ENCODE assay signal across 9 cellular contexts in the genomic region with DNA sequence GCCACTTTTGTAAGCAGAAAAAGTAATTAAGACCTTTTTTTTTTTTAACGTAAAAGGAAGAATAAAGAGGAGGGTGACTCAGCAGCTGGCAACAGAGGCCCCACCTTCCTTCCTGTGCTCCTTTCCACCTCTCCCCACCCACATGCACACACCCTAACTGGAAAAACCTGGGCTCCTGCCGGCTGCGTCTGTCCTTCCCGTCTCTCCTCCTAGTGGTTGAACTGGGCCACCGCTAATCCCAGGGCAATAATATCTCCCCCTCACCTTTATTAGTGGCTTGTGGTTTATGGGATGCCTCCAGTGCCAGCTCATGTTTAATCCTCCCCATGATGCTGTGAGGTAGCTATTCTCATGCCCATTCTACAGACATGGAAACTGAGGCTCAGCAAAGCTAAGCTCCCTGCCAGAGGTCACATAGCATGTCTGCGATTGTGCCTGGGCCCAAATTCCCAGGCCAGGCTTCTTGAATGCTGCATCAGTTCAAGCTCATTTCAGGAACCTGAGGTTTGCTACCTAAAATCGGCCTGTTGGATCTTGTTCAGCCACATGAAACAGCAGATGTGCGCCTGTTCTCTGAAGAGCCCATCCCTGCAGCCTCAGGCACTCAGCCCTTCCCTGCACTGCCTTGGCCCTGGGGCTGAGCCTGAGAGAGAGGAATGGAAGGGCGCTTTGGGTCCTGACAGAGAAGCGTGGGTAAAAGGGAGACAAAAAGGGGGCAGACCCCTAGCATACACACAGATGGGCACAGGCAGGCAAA.
DNase-seq lines count a peak whose midpoint lies in the region; ATAC-seq and TF ChIP-seq lines count a peak whose summit lies in the region.
"Had no signal": no experiment of that assay in that cellular context is flagged by ENCODE, and none has a peak within 500 bp of the region (broad histone marks: within the 10 kb centered on the region; RNA-seq: fewer than 3 reads in every experiment).

No MANE protein-coding gene starts in this region.

- H3K4me1 Mint-ChIP-seq in activated T-helper 17 cell treated with anti-CD3 and anti-CD28 coated beads, Interleukin-2, amount 50 U/mL, for 72 hours = peaks cover 20% of the 10 kb centered on the region

- H3K27me3 ChIP-seq in IMR-90 (ENCODE audit: control insufficient read depth, insufficient read depth, low read length) (no peaks in the 10 kb centered on the region), lower lobe of right lung (ENCODE audit: low read depth) (no peaks in the 10 kb centered on the region), tibial nerve (no peaks in the 10 kb centered on the region)

- no peaks in the 10 kb centered on the region for H3K9me3 Mint-ChIP-seq in activated T-helper 17 cell treated with anti-CD3 and anti-CD28 coated beads, Interleukin-2, amount 50 U/mL, for 72 hours

- POLR2A ChIA-PET in IMR-90 (lab: Charles Lee; ENCODE audit: unreplicated experiment) = interaction anchor here (0.6 kb wide), 1 partner anchor 9 kb away, joined by 3 read pairs; no protein-coding TSS in a partner anchor

- no peaks in the 10 kb centered on the region for H3K9me3 ChIP-seq in IMR-90 (ENCODE audit: control insufficient read depth, insufficient read depth, low read length)
- H3K9me3 ChIP-seq in lower lobe of right lung = no peaks in the 10 kb centered on the region
- H3K9me3 ChIP-seq in tibial nerve = no peaks in the 10 kb centered on the region
- H3K9me3 ChIP-seq: thoracic aorta had no signal

- H3K18ac ChIP-seq in IMR-90 (ENCODE audit: low read depth, low read length) = no peak overlapping the region

- no peak for TF ChIP-seq POLR2A in IMR-90 (IDR thresholded peaks at IDR 0.05; ENCODE audit: low read depth, low read length)
- TF ChIP-seq POLR2A in tibial nerve (IDR thresholded peaks at IDR 0.05) = no peak

- TF ChIP-seq EP300 in tibial nerve (IDR thresholded peaks at IDR 0.05) = no peak

- CTCF ChIA-PET in IMR-90 (lab: Yijun Ruan, JAX) = interaction anchor here (0.6 to 1.4 kb wide), 6 partner anchors 16 to 178 kb away, joined by 3 to 4 read pairs (median 4); no protein-coding TSS in a partner anchor

- H3K4me2 ChIP-seq in IMR-90 (ENCODE audit: low read depth, low read length) = no peak overlapping the region

- no peak overlapping the region for H2BK5ac ChIP-seq in IMR-90 (ENCODE audit: low read depth, low read length, poor library complexity, severe bottlenecking)

- in situ Hi-C loops in IMR-90 (cut with MboI; ENCODE audit: low sequenced_read_pairs) = loop anchor here (5.0 kb wide), 1 partner anchor 122 kb away; no protein-coding TSS in a partner anchor

- no peak for ATAC-seq in IMR-90 (ENCODE audit: low read depth)
- peak; percentile 46 for ATAC-seq in activated T-helper 17 cell treated with anti-CD3 and anti-CD28 coated beads, Interleukin-2, amount 50 U/mL, for 72 hours (replicated peaks)
- ATAC-seq in lower lobe of right lung = peak; percentile 50 to 61
- no peak for ATAC-seq in HG02763 (IDR thresholded peaks at IDR 0.05; ENCODE audit: unreplicated experiment)
- ATAC-seq in HG03045 (IDR thresholded peaks at IDR 0.05; ENCODE audit: unreplicated experiment) = no peak

- intact Hi-C loops in IMR-90 (cut with micrococcal nuclease) (no loop called here), lower lobe of right lung (cut with DNase I) (loop anchor here (5.0 kb wide), 1 partner anchor 122 kb away; no protein-coding TSS in a partner anchor)

- dilution Hi-C loops in IMR-90 (cut with HindIII; ENCODE audit: low sequenced_read_pairs, unreplicated experiment) = no loop called here

- H3K36me3 Mint-ChIP-seq in activated T-helper 17 cell treated with anti-CD3 and anti-CD28 coated beads, Interleukin-2, amount 50 U/mL, for 72 hours (ENCODE audit: low read depth) = no peaks in the 10 kb centered on the region

- H3K23ac ChIP-seq in IMR-90 (ENCODE audit: low read depth, low read length) = no peak overlapping the region

- H2BK120ac ChIP-seq in IMR-90 (ENCODE audit: low read depth, low read length) = peak overlapping the region; percentile 64

- no CpG with 5 or more reads among the region's 10 CpGs for WGBS in IMR-90 (ENCODE audit: extremely low coverage in 2 of 2, insufficient read length in 1 of 2), 2 experiments
- 67% methylated on average over 10 of the region's 10 CpGs for WGBS in tibial nerve, 2 donors

- peak overlapping the region; percentile 84 for H3K27ac Mint-ChIP-seq in activated T-helper 17 cell treated with anti-CD3 and anti-CD28 coated beads, Interleukin-2, amount 50 U/mL, for 72 hours

- 0 out of 4 replicates have a peak overlapping the region, but pooled peaks of 1 of the 2 experiments have one; percentile 24 for H4K8ac ChIP-seq in IMR-90 (ENCODE audit: low read depth in 2 of 2, low read length in 2 of 2)

- H3K4me3 ChIP-seq in IMR-90 (ENCODE audit: insufficient read depth, low read depth, low read length) (no peak overlapping the region), lower lobe of right lung (no peak overlapping the region), tibial nerve (no peak overlapping the region)
- H3K4me3 ChIP-seq: thoracic aorta had no signal

- H3K4ac ChIP-seq in IMR-90 (ENCODE audit: low read depth, low read length) = peak overlapping the region; percentile 75

- 0 out of 2 replicates have a peak, but pooled peaks have one; percentile 26 for TF ChIP-seq RAD21 in IMR-90 (IDR thresholded peaks at IDR 0.05; ENCODE audit: low read length)

- H3K27ac ChIP-seq in IMR-90 (ENCODE audit: insufficient read depth, low read length) (no peak overlapping the region), lower lobe of right lung (peak overlapping the region; percentile 53), tibial nerve (peak overlapping the region in 1 of 4 donors; percentile 33)
- H3K27ac ChIP-seq: thoracic aorta had no signal

- peak overlapping the region; percentile 34; the same call in 1 of the 2 replicates for H4K91ac ChIP-seq in IMR-90 (ENCODE audit: insufficient read depth, low read depth, low read length)

- H2BK20ac ChIP-seq in IMR-90 (ENCODE audit: low read depth, low read length) = no peak overlapping the region; the same call in 1 of the 2 replicates

- TF ChIP-seq CTCF in IMR-90 (conservative IDR thresholded peaks at IDR 0.05; ENCODE audit: low read depth, low read length) (peak; percentile 19; the same call in 1 of the 2 replicates), lower lobe of right lung (IDR thresholded peaks at IDR 0.05) (peak; percentile 30), tibial nerve (IDR thresholded peaks at IDR 0.05) (peak in 2 of 5 experiments; percentile 13 to 17)

- H4K5ac ChIP-seq in IMR-90 (ENCODE audit: low read depth, low read length) = no peak overlapping the region

- H3K56ac ChIP-seq in IMR-90 (ENCODE audit: extremely low read depth, insufficient read depth, low read length) = no peak overlapping the region

- H4K20me1 ChIP-seq in IMR-90 (ENCODE audit: insufficient read depth, low read length) = no peaks in the 10 kb centered on the region

- no peaks in the 10 kb centered on the region for H3K27me3 Mint-ChIP-seq in activated T-helper 17 cell treated with anti-CD3 and anti-CD28 coated beads, Interleukin-2, amount 50 U/mL, for 72 hours

- H3K36me3 ChIP-seq in IMR-90 (ENCODE audit: control insufficient read depth, insufficient read depth, low read length) (no peaks in the 10 kb centered on the region), lower lobe of right lung (no peaks in the 10 kb centered on the region), tibial nerve (no peaks in the 10 kb centered on the region)
- H3K36me3 ChIP-seq: thoracic aorta had no signal

- no peak overlapping the region for H3K9ac ChIP-seq in IMR-90 (ENCODE audit: low read depth, low read length)

- H2AK9ac ChIP-seq in IMR-90 (replicated peaks; ENCODE audit: low read depth, low read length, poor library complexity) = peak overlapping the region; percentile 68

- H2BK15ac ChIP-seq in IMR-90 (ENCODE audit: low read depth, low read length) = peak overlapping the region; percentile 54; the same call in 1 of the 3 replicates

- H3K4me1 ChIP-seq in IMR-90 (ENCODE audit: control insufficient read depth, insufficient read depth, low read length) (peaks cover 14% of the 10 kb centered on the region), lower lobe of right lung (peaks cover 22% of the 10 kb centered on the region), tibial nerve (peaks cover 0 to 18% (median 0%) of the 10 kb centered on the region in 4 donors)

- H3K9me1 ChIP-seq in IMR-90 (ENCODE audit: insufficient read depth, low read length) = peaks cover 8% of the 10 kb centered on the region

- H3K14ac ChIP-seq in IMR-90 (replicated peaks; ENCODE audit: low read depth, low read length) = 0 out of 2 replicates have a peak overlapping the region, but pooled peaks have one; percentile 6

- H3K4me3 Mint-ChIP-seq in activated T-helper 17 cell treated with anti-CD3 and anti-CD28 coated beads, Interleukin-2, amount 50 U/mL, for 72 hours = peak overlapping the region; percentile 60

- H2AK5ac ChIP-seq in IMR-90 (ENCODE audit: low read depth, low read length) = peak overlapping the region; percentile 44

- peak overlapping the region; percentile 54 for H2AFZ ChIP-seq in IMR-90 (replicated peaks; ENCODE audit: low read length, poor library complexity)

- DNase-seq in D341Med (ENCODE audit: low spot score) (peak; percentile 77), IMR-90 (peak; percentile 47), lower lobe of right lung (no peak), AG08395 (ENCODE audit: low spot score) (no peak), tibial nerve (ENCODE audit: low spot score in 2 of 2) (no peak)

- no TSS peak for BruUV-seq in IMR-90 (replicated peaks; lab: Mats Ljungman, UMichigan)

- H3K79me1 ChIP-seq in IMR-90 (ENCODE audit: low read depth in 1 of 2, low read length in 2 of 2) = peaks cover 6 to 18% of the 10 kb centered on the region in 2 experiments; a peak in 3 of 4 replicates

TF ChIP-seq in IMR-90, 13 proteins besides CTCF, POLR2A, EP300 and RAD21:
- TF ChIP-seq RFX5 (IDR thresholded peaks at IDR 0.05; ENCODE audit: low read depth, low read length) = no peak
- TF ChIP-seq FOS (IDR thresholded peaks at IDR 0.05; ENCODE audit: low read depth, low read length) = no peak
- TF ChIP-seq NFE2L2 (IDR thresholded peaks at IDR 0.05; ENCODE audit: low read depth, low read length) = peak; percentile 24; the same call in 1 of the 2 replicates
- TF ChIP-seq MAZ (IDR thresholded peaks at IDR 0.05; ENCODE audit: borderline replicate concordance, low read depth, low read length) = 0 out of 2 replicates have a peak, but pooled peaks have one; percentile 7
- TF ChIP-seq SMC3 (IDR thresholded peaks at IDR 0.05; ENCODE audit: low read depth, low read length) = 0 out of 2 replicates have a peak, but pooled peaks have one; percentile 15

Comparison
In these comparisons a context has a peak if more than half of its experiments do, and no peak if none do; other contexts are left out.
1. DNase-seq: peak in D341Med (single experiment) and IMR-90 (single experiment); none in lower lobe of right lung (single experiment), AG08395 (single experiment) and tibial nerve (0 of 2).
2. ATAC-seq: peak in activated T-helper 17 cell treated with anti-CD3 and anti-CD28 coated beads, Interleukin-2, amount 50 U/mL, for 72 hours (single experiment) and lower lobe of right lung (2 of 2); none in IMR-90 (single experiment), HG02763 (single experiment) and HG03045 (single experiment).